In the genomic region with DNA sequence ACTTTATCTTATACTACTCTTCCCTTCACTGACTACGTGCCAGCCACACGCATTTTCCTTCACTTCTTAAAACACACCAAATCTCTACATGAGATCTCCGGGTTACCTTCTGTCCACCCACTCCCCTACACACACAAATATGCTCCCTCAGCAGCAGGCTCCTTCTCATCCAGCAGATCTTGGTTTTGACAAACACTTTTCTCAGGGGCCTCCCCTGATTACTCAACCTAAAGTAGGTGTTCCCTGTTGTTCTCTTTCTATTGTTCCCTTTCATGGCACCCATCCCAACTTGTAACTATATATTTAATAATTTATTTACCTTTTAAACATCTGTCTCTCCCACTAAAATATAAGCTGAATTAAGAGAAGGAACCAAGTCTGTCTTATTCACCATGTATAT, we compare ENCODE assay signal across 17 cellular contexts. TPM values are rescaled to one million over a fixed set of nuclear protein-coding genes. Genes with fewer than 3 reads are reported as not detected.
DNase-seq lines count a peak whose midpoint lies in the region; ATAC-seq, FAIRE-seq and TF ChIP-seq lines count a peak whose summit lies in the region.
"Had no signal": no experiment of that assay in that cellular context is flagged by ENCODE, and none has a peak within 500 bp of the region (broad histone marks: within the 10 kb centered on the region; RNA-seq: fewer than 3 reads in every experiment).

No MANE protein-coding gene starts in this region.

- H4K91ac ChIP-seq in H9 (ENCODE audit: insufficient read length, low read depth, low read length): no peak overlapping the region

- H2AFZ ChIP-seq in H9 (ENCODE audit: low read length) (no peak overlapping the region), astrocyte (ENCODE audit: low read depth, low read length) (no peak overlapping the region), neural progenitor cell (replicated peaks) (no peak overlapping the region)
- H2AFZ ChIP-seq: parathyroid adenoma had no signal

- H3K4me3 ChIP-seq in astrocyte (ENCODE audit: insufficient read depth, low read depth, low read length) (no peak overlapping the region), neural progenitor cell (no peak overlapping the region)

- no peak overlapping the region for H3K18ac ChIP-seq in H9 (ENCODE audit: insufficient read length, low read depth, low read length)

- no peaks in the 10 kb centered on the region; the same call in 1 of the 2 replicates for H3K4me1 ChIP-seq in H9 (ENCODE audit: insufficient read depth, low read length)
- H3K4me1 ChIP-seq in astrocyte (ENCODE audit: insufficient read depth, low read length): peaks cover 5% of the 10 kb centered on the region
- peaks cover 10% of the 10 kb centered on the region for H3K4me1 ChIP-seq in neural progenitor cell

- intact Hi-C loops in activated naive CD4-positive, alpha-beta T cell treated with anti-CD3 and anti-CD28 coated beads for 36 hours (cut with micrococcal nuclease): loop anchor here (5.0 kb wide), 3 partner anchors 131 to 864 kb away; no protein-coding TSS in a partner anchor

- peaks cover 7% of the 10 kb centered on the region for H3K23me2 ChIP-seq in H9 (ENCODE audit: insufficient read length, low read depth, low read length, poor library complexity, severe bottlenecking)

- H4K20me1 ChIP-seq in H9 (ENCODE audit: control insufficient read depth, insufficient read depth, insufficient read length): no peaks in the 10 kb centered on the region
- H4K20me1 ChIP-seq in astrocyte (ENCODE audit: insufficient read depth, low read length): no peaks in the 10 kb centered on the region
- no peaks in the 10 kb centered on the region for H4K20me1 ChIP-seq in neural progenitor cell (ENCODE audit: low read depth)

- H3K4me2 ChIP-seq in H9 (ENCODE audit: insufficient read depth, insufficient read length, low read length) (no peak overlapping the region), astrocyte (ENCODE audit: low read length) (no peak overlapping the region), neural progenitor cell (peak overlapping the region; percentile 11)

- H3K4ac ChIP-seq in H9 (ENCODE audit: low read depth, low read length): no peak overlapping the region

- H4K8ac ChIP-seq in H9 (replicated peaks; ENCODE audit: insufficient read length, low read depth, low read length): no peak overlapping the region

- no peak overlapping the region for H2BK12ac ChIP-seq in H9 (ENCODE audit: insufficient read length, low read depth, low read length)

- peak; percentile 15 for DNase-seq in activated naive CD4-positive, alpha-beta T cell treated with anti-CD3 and anti-CD28 coated beads for 36 hours
- DNase-seq in activated naive CD4-positive, alpha-beta T cell treated with anti-CD3 and anti-CD28 coated beads, Interleukin-2, amount 50 U/mL, for 16 hours: no peak
- no peak for DNase-seq in H9
- no peak for DNase-seq in astrocyte (ENCODE audit: low read depth)
- DNase-seq in neural progenitor cell (ENCODE audit: low spot score): no peak
- no peak for DNase-seq in anterior cingulate cortex (lab: John Stamatoyannopoulos, UW)
- DNase-seq in omental fat pad (ENCODE audit: low spot score): no peak
- DNase-seq: activated CD8-positive, alpha-beta memory T cell treated with anti-CD3 and anti-CD28 coated beads, Interleukin-2, amount 10 ng/mL, durations not matched to agents 7 days and 5 days; activated naive CD4-positive, alpha-beta T cell treated with Interleukin-2 at 50 U/mL for 16 hours; DMS153; H7; left ventricle myocardium inferior; stimulated activated CD4-positive, alpha-beta T cell treated with anti-CD3 and anti-CD28 coated beads, Interleukin-4, amount 100 ng/mL, for 24 hours had no signal

- H2BK120ac ChIP-seq in H9 (ENCODE audit: low read depth, low read length, poor library complexity, severe bottlenecking): no peak overlapping the region

- H2BK15ac ChIP-seq in H9 (ENCODE audit: low read depth, low read length): no peak overlapping the region

- no peak overlapping the region for H4K5ac ChIP-seq in H9 (ENCODE audit: insufficient read length, low read depth, low read length)

- TF ChIP-seq CTCF in H9 (conservative IDR thresholded peaks at IDR 0.05): no peak
- no peak for TF ChIP-seq CTCF in astrocyte (IDR thresholded peaks at IDR 0.05; ENCODE audit: insufficient read depth, low read depth, low read length)
- TF ChIP-seq CTCF in neural progenitor cell (IDR thresholded peaks at IDR 0.05): no peak
- no peak for TF ChIP-seq CTCF in omental fat pad (IDR thresholded peaks at IDR 0.05)

- no peak overlapping the region for H3K23ac ChIP-seq in H9 (ENCODE audit: insufficient read length, low read depth, low read length)

- H3K14ac ChIP-seq in H9 (ENCODE audit: insufficient read depth, low read length): no peak overlapping the region

- no peaks in the 10 kb centered on the region for H3K79me1 ChIP-seq in H9 (ENCODE audit: insufficient read depth, low read depth, low read length, poor library complexity, severe bottlenecking)

- peaks cover 20% of the 10 kb centered on the region for H3K36me3 Mint-ChIP-seq in activated naive CD4-positive, alpha-beta T cell treated with anti-CD3 and anti-CD28 coated beads for 36 hours (ENCODE audit: low read depth)
- peaks cover 3 to 12% (median 4%) of the 10 kb centered on the region in 3 experiments; a peak in 4 of 7 replicates for H3K36me3 Mint-ChIP-seq in H9 (ENCODE audit: insufficient read depth in 1 of 3, low read depth in 3 of 3)
- H3K36me3 Mint-ChIP-seq in astrocyte (ENCODE audit: low read depth, unreplicated experiment): no peaks in the 10 kb centered on the region
- H3K36me3 Mint-ChIP-seq in neural progenitor cell: peaks cover 20% of the 10 kb centered on the region

- no peaks in the 10 kb centered on the region for H3K27me3 ChIP-seq in H9 (ENCODE audit: insufficient read depth, low read length)
- no peaks in the 10 kb centered on the region for H3K27me3 ChIP-seq in astrocyte (ENCODE audit: insufficient read depth, low read length)
- no peaks in the 10 kb centered on the region for H3K27me3 ChIP-seq in neural progenitor cell

- H3T11ph ChIP-seq in H9 (ENCODE audit: low read length): no peak overlapping the region

- H3K9ac ChIP-seq in H9 (ENCODE audit: extremely low read depth, insufficient read length, low read length) (no peak overlapping the region), astrocyte (ENCODE audit: low read length) (no peak overlapping the region), neural progenitor cell (no peak overlapping the region)
- H3K9ac ChIP-seq: parathyroid adenoma had no signal

- no peak overlapping the region for H2BK20ac ChIP-seq in H9 (ENCODE audit: low read depth, low read length, poor library complexity, severe bottlenecking)

- no peaks in the 10 kb centered on the region for H3K36me3 ChIP-seq in astrocyte (ENCODE audit: insufficient read depth, low read length)
- H3K36me3 ChIP-seq in neural progenitor cell: no peaks in the 10 kb centered on the region
- H3K36me3 ChIP-seq: left ventricle myocardium inferior, thoracic aorta had no signal

- H3F3A ChIP-seq in neural progenitor cell (ENCODE audit: low read depth): peaks cover 9% of the 10 kb centered on the region

- no peak overlapping the region for H3K4me3 Mint-ChIP-seq in activated naive CD4-positive, alpha-beta T cell treated with anti-CD3 and anti-CD28 coated beads for 36 hours
- no peak overlapping the region for H3K4me3 Mint-ChIP-seq in H9
- H3K4me3 Mint-ChIP-seq in astrocyte (ENCODE audit: unreplicated experiment): peak overlapping the region; percentile 1
- no peak overlapping the region for H3K4me3 Mint-ChIP-seq in neural progenitor cell
- H3K4me3 Mint-ChIP-seq: activated CD8-positive, alpha-beta memory T cell treated with anti-CD3 and anti-CD28 coated beads, Interleukin-2, amount 10 ng/mL, durations not matched to agents 7 days and 5 days had no signal

- no peaks in the 10 kb centered on the region for H3K27me3 Mint-ChIP-seq in activated naive CD4-positive, alpha-beta T cell treated with anti-CD3 and anti-CD28 coated beads for 36 hours (ENCODE audit: low read depth)
- H3K27me3 Mint-ChIP-seq in H9 (ENCODE audit: low read depth) (no peaks in the 10 kb centered on the region; the same call in 1 of the 2 replicates), astrocyte (ENCODE audit: low read depth, unreplicated experiment) (no peaks in the 10 kb centered on the region), neural progenitor cell (ENCODE audit: insufficient read depth, low read depth) (peaks cover 2% of the 10 kb centered on the region)

- H2BK5ac ChIP-seq in H9 (ENCODE audit: insufficient read length, low read length): no peak overlapping the region

- H3K4me1 Mint-ChIP-seq in activated naive CD4-positive, alpha-beta T cell treated with anti-CD3 and anti-CD28 coated beads for 36 hours (ENCODE audit: low read depth): peaks cover 58% of the 10 kb centered on the region
- H3K4me1 Mint-ChIP-seq in H9: peaks cover 22 to 28% of the 10 kb centered on the region in 2 experiments
- peaks cover 21% of the 10 kb centered on the region for H3K4me1 Mint-ChIP-seq in astrocyte (ENCODE audit: low read depth, unreplicated experiment)
- H3K4me1 Mint-ChIP-seq in neural progenitor cell: peaks cover 19% of the 10 kb centered on the region

- FAIRE-seq in astrocyte (lab: Jason Lieb, UNC): no peak

- H3K9me3 ChIP-seq in H9 (ENCODE audit: control insufficient read depth, low read depth, low read length) (no peaks in the 10 kb centered on the region), astrocyte (ENCODE audit: insufficient read depth, low read depth, low read length) (no peaks in the 10 kb centered on the region), neural progenitor cell (ENCODE audit: low read depth) (no peaks in the 10 kb centered on the region)
- H3K9me3 ChIP-seq: left ventricle myocardium inferior, thoracic aorta had no signal

- H3K79me2 ChIP-seq in H9 (ENCODE audit: insufficient read depth, low read length): 0 out of 2 replicates have a peak, but pooled peaks cover 2% of the 10 kb centered on the region
- peaks cover 15% of the 10 kb centered on the region for H3K79me2 ChIP-seq in astrocyte (ENCODE audit: insufficient read depth, low read length)
- peaks cover 42% of the 10 kb centered on the region for H3K79me2 ChIP-seq in neural progenitor cell (ENCODE audit: low read depth)

- WGBS in H9 (ENCODE audit: extremely low coverage, insufficient read length, low lambda C conversion rate): 100% methylated on average over 3 of the region's 3 CpGs

- ATAC-seq in omental fat pad (ENCODE audit: low FRiP score): no peak
- no peak for ATAC-seq in SK-N-SH treated with all-trans-retinoic acid at 6 μM for 48 hours
- ATAC-seq: activated CD8-positive, alpha-beta memory T cell treated with anti-CD3 and anti-CD28 coated beads, Interleukin-2, amount 10 ng/mL, durations not matched to agents 7 days and 5 days had no signal

- no peaks in the 10 kb centered on the region for H3K9me3 Mint-ChIP-seq in activated naive CD4-positive, alpha-beta T cell treated with anti-CD3 and anti-CD28 coated beads for 36 hours
- H3K9me3 Mint-ChIP-seq in H9: no peaks in the 10 kb centered on the region; a peak in 1 of 5 replicates
- H3K9me3 Mint-ChIP-seq in astrocyte (ENCODE audit: unreplicated experiment): no peaks in the 10 kb centered on the region
- H3K9me3 Mint-ChIP-seq in neural progenitor cell: no peaks in the 10 kb centered on the region

- no peak overlapping the region for H3K56ac ChIP-seq in H9 (ENCODE audit: insufficient read length, low read depth, low read length)

- H3K27ac Mint-ChIP-seq in activated naive CD4-positive, alpha-beta T cell treated with anti-CD3 and anti-CD28 coated beads for 36 hours: no peak overlapping the region
- H3K27ac Mint-ChIP-seq in H9 (peak overlapping the region in 2 of 3 experiments; percentile 6; a peak in 1 of 7 replicates), astrocyte (ENCODE audit: unreplicated experiment) (no peak overlapping the region), neural progenitor cell (no peak overlapping the region)
- H3K27ac Mint-ChIP-seq: activated CD8-positive, alpha-beta memory T cell treated with anti-CD3 and anti-CD28 coated beads, Interleukin-2, amount 10 ng/mL, durations not matched to agents 7 days and 5 days had no signal

- CTCF ChIA-PET in activated naive CD4-positive, alpha-beta T cell treated with anti-CD3 and anti-CD28 coated beads for 36 hours (lab: Charles Lee): no interaction called here

- H3K27ac ChIP-seq in H9 (ENCODE audit: insufficient read length, low read depth, low read length) (no peak overlapping the region), astrocyte (ENCODE audit: low read depth, low read length) (no peak overlapping the region), neural progenitor cell (no peak overlapping the region)
- H3K27ac ChIP-seq: left ventricle myocardium inferior, parathyroid adenoma, thoracic aorta, VCaP had no signal

- H2AK5ac ChIP-seq in H9 (ENCODE audit: insufficient read length, low read length): no peak overlapping the region

RNA-seq across cellular contexts. Expression of a gene that starts 2.8 kb away (rescaled TPM):
- 10 to 100 TPM; 34.5 to 39.9 TPM for total RNA-seq in activated naive CD4-positive, alpha-beta T cell treated with anti-CD3 and anti-CD28 coated beads for 36 hours
- total RNA-seq in H9 (2021): 35.4 and 36.9 TPM in 2 replicates
- total RNA-seq in astrocyte: 14.7 and 15.3 TPM in 2 replicates
- total RNA-seq in neural progenitor cell (ENCODE audit: low replicate concordance): 32.8 and 86.9 TPM in 2 replicates
- 10 to 100 TPM; 19.0 to 56.1 (median 26.7) TPM for total RNA-seq in omental fat pad

Comparison
In these comparisons a context has a peak if more than half of its experiments do, and no peak if none do; other contexts are left out.
1. H3K27ac Mint-ChIP-seq: peak in H9 (2 of 3); none in activated naive CD4-positive, alpha-beta T cell treated with anti-CD3 and anti-CD28 coated beads for 36 hours (single experiment), astrocyte (single experiment) and neural progenitor cell (single experiment).